8 cellular contexts compared by ENCODE assay signal in the genomic region with DNA sequence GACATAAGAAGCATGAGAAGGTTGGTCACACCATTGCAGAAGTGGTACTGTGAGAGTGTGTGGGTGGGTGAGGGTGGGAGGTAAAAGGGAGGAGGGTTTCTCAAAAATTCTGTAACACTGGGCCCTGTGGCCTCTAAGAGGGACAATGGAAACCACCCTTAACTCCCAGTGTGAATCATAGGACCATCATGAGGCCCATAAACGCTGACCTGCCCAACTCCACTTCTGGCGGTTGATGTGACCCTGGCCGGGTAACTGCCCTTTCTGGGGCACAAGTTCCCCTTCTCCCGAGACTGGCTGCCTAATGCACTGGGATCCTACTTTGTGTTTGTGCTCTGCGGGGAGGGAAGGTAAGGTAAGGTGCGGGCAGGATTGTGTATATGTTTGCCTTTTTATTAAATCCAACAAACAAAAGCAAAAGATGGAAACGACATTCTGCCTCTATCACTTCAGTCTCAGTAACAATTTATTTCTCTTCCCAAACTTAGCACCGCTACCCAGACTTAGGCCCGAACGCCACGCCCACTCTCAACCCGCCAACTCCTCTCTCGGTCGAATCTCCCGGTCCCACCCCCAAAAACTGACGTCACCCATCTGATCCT. TPM values are rescaled to one million over a fixed set of nuclear protein-coding genes. Genes with fewer than 3 reads are reported as not detected.
A peak's percentile ranks its signal among the peaks of the same experiment; 100 is the strongest.
DNase-seq lines count a peak whose midpoint lies in the region; ATAC-seq, FAIRE-seq and TF ChIP-seq lines count a peak whose summit lies in the region.

No MANE protein-coding gene starts in this region.

- peak; percentile 69 for ATAC-seq in HG02981 (IDR thresholded peaks at IDR 0.05; ENCODE audit: unreplicated experiment)

- intact Hi-C loops in mammary epithelial cell (cut with micrococcal nuclease), result no loop called here

- H3K9me3 ChIP-seq in mammary epithelial cell (replicated peaks; ENCODE audit: insufficient read depth, low read length), result no peaks in the 10 kb centered on the region
- no peaks in the 10 kb centered on the region for H3K9me3 ChIP-seq in keratinocyte (ENCODE audit: control insufficient read depth, low read depth, low read length)

- TF ChIP-seq CTCF in mammary epithelial cell (conservative IDR thresholded peaks at IDR 0.05 in 1 of 2, IDR thresholded peaks at IDR 0.05 in 1 of 2; ENCODE audit: extremely low read depth in 1 of 2, insufficient read depth in 1 of 2, low read depth in 1 of 2, low read length in 2 of 2) (no peak), keratinocyte (optimal IDR thresholded peaks at IDR 0.05 in 1 of 3, IDR thresholded peaks at IDR 0.05 in 1 of 3, conservative IDR thresholded peaks at IDR 0.05 in 1 of 3; ENCODE audit: extremely low read depth in 1 of 3, insufficient read depth in 2 of 3, low read length in 3 of 3) (no peak)

- H3K27me3 ChIP-seq in mammary epithelial cell (ENCODE audit: insufficient read depth, low read length), result no peaks in the 10 kb centered on the region
- H3K27me3 ChIP-seq in keratinocyte (ENCODE audit: control insufficient read depth, extremely low read depth, insufficient read depth, low read length), result no peaks in the 10 kb centered on the region

- H4K20me1 ChIP-seq in mammary epithelial cell (ENCODE audit: insufficient read depth, low read length) (no peaks in the 10 kb centered on the region), keratinocyte (ENCODE audit: control insufficient read depth, extremely low read depth, insufficient read depth, low read length) (no peaks in the 10 kb centered on the region)

- H3K4me1 ChIP-seq in mammary epithelial cell (ENCODE audit: insufficient read depth, low read length) (peaks cover 30% of the 10 kb centered on the region), keratinocyte (ENCODE audit: control insufficient read depth, extremely low read depth, insufficient read depth, low read length) (peaks cover 23% of the 10 kb centered on the region)

- peak; percentile 59 for FAIRE-seq in keratinocyte (lab: Jason Lieb, UNC)

- peak; percentile 74 to 82 for DNase-seq in activated CD8-positive, alpha-beta memory T cell treated with anti-CD3 and anti-CD28 coated beads for 4 hours (ENCODE audit: low read depth in 2 of 2)
- DNase-seq in activated CD8-positive, alpha-beta memory T cell treated with anti-CD3 and anti-CD28 coated beads for 24 hours, result no peak
- peak; percentile 84 to 89 for DNase-seq in NCI-H2081 (lab: John Stamatoyannopoulos, UW)
- peak; percentile 76 for DNase-seq in T-helper 9 cell
- DNase-seq in mammary epithelial cell, result peak; percentile 47
- DNase-seq in keratinocyte (ENCODE audit: low read depth, low spot score), result no peak
- DNase-seq in stimulated activated CD4-positive, alpha-beta T cell treated with anti-CD3 and anti-CD28 coated beads, Interleukin-12 subunit alpha, Interleukin-12 subunit beta, amount 100 ng/mL, for 48 hours (ENCODE audit: low read depth in 2 of 3, low spot score in 1 of 3), result peak; percentile 86 to 91 (median 88)

- H3K4me2 ChIP-seq in mammary epithelial cell (ENCODE audit: insufficient read depth, low read depth, low read length) (peak overlapping the region; percentile 91), keratinocyte (ENCODE audit: control insufficient read depth, extremely low read depth, insufficient read depth, low read depth, low read length) (peak overlapping the region; percentile 98)

- TSS peak; percentile 47 for BruUV-seq in mammary epithelial cell (replicated peaks; lab: Mats Ljungman, UMichigan)

- peak overlapping the region; percentile 83 to 94 (median 83) for H3K4me3 ChIP-seq in mammary epithelial cell (replicated peaks in 1 of 3; ENCODE audit: insufficient read depth in 1 of 3, low read depth in 2 of 3, low read length in 3 of 3)
- H3K4me3 ChIP-seq in keratinocyte (ENCODE audit: control insufficient read depth in 2 of 3, extremely low read depth in 1 of 3, insufficient read depth in 2 of 3, low read depth in 1 of 3, low read length in 3 of 3), result peak overlapping the region; percentile 79 to 96 (median 93)

- CTCF ChIA-PET in mammary epithelial cell (lab: Charles Lee; ENCODE audit: low non-redundant PET), result no interaction called here

- H3K36me3 ChIP-seq in mammary epithelial cell (ENCODE audit: insufficient read depth, low read length), result peaks cover 15% of the 10 kb centered on the region
- peaks cover 14 to 20% of the 10 kb centered on the region in 2 experiments for H3K36me3 ChIP-seq in keratinocyte (ENCODE audit: control insufficient read depth in 2 of 2, extremely low read depth in 1 of 2, insufficient read depth in 2 of 2, low read length in 2 of 2)

- in situ Hi-C loops in mammary epithelial cell (cut with MboI; ENCODE audit: low sequenced_read_pairs in 2 of 2), result no loop called here

- H3K9ac ChIP-seq in mammary epithelial cell (ENCODE audit: insufficient read depth, low read length) (peak overlapping the region; percentile 92), keratinocyte (ENCODE audit: control insufficient read depth, extremely low read depth, insufficient read depth, low read length) (peak overlapping the region; percentile 98)

- peaks cover 59% of the 10 kb centered on the region for H3K79me2 ChIP-seq in mammary epithelial cell (ENCODE audit: insufficient read depth, low read length)
- peaks cover 52% of the 10 kb centered on the region for H3K79me2 ChIP-seq in keratinocyte (ENCODE audit: control insufficient read depth, insufficient read depth, low read length)

- H3K9me1 ChIP-seq in keratinocyte (ENCODE audit: control insufficient read depth, extremely low read depth, insufficient read depth, low read length), result no peaks in the 10 kb centered on the region

- H2AFZ ChIP-seq in mammary epithelial cell (ENCODE audit: low read depth, low read length) (peak overlapping the region; percentile 98), keratinocyte (ENCODE audit: control insufficient read depth, low read length) (peak overlapping the region; percentile 98)

- dilution Hi-C loops in mammary epithelial cell (cut with HindIII; ENCODE audit: low sequenced_read_pairs), result no loop called here
- dilution Hi-C loops in keratinocyte (cut with MboI; ENCODE audit: extremely low pct_ligation_motif_present, low sequenced_read_pairs), result no loop called here

- H3K27ac ChIP-seq in mammary epithelial cell (ENCODE audit: insufficient read depth, low read depth, low read length) (peak overlapping the region; percentile 94), keratinocyte (ENCODE audit: control insufficient read depth, insufficient read depth, low read length) (peak overlapping the region; percentile 94)

- 3% methylated on average over 13 of the region's 16 CpGs for WGBS in mammary epithelial cell (ENCODE audit: low coverage, missing lambda C conversion rate)

RNA-seq across cellular contexts. Expression of a gene that starts 0.5 kb away (rescaled TPM):
- total RNA-seq in mammary epithelial cell, result 10 to 100 TPM in 1 of 2 donors, 1 to 10 TPM in 1; 7.7 to 28.7 TPM
- polyA plus RNA-seq in mammary epithelial cell (29.6 TPM), keratinocyte (24.3 to 25.5 TPM (median 24.5 TPM) in 3 replicates)
- polyA minus RNA-seq in mammary epithelial cell (27.4 TPM), keratinocyte (18.9 to 42.7 TPM (median 23.0 TPM) in 3 replicates)
- 4.7 TPM for polyA plus RNA-seq in keratinocyte (2011; ENCODE audit: low read depth)
- polyA plus RNA-seq in keratinocyte (2011; cell fraction: cytosol; rRNA removed), result 14.9 and 17.4 TPM in 2 replicates
- polyA plus RNA-seq in keratinocyte (2011; cell fraction: nucleus; rRNA removed), result 25.0 and 25.7 TPM in 2 replicates
- polyA plus RNA-seq in keratinocyte (2012; ENCODE audit: low replicate concordance), result 20.5 and 24.2 TPM in 2 replicates
- 13.6 TPM for polyA minus RNA-seq in keratinocyte (2011; cell fraction: cytosol; rRNA and poly(A)+ RNA removed)
- polyA minus RNA-seq in keratinocyte (2011; cell fraction: nucleus; rRNA and poly(A)+ RNA removed), result 9.8 and 12.8 TPM in 2 replicates

RNA-seq across cellular contexts. Expression of a gene that starts 1.0 kb away (rescaled TPM):
- 1 to 10 TPM; 6.8 to 8.2 TPM for total RNA-seq in mammary epithelial cell
- polyA plus RNA-seq in mammary epithelial cell (4.4 TPM), keratinocyte (5.4 to 7.7 TPM (median 6.5 TPM) in 3 replicates)
- polyA minus RNA-seq in mammary epithelial cell (0.21 TPM), keratinocyte (5.3 to 11.1 TPM (median 9.7 TPM) in 3 replicates)
- polyA plus RNA-seq in keratinocyte (2011; ENCODE audit: low read depth), result 1.0 TPM
- polyA plus RNA-seq in keratinocyte (2011; cell fraction: cytosol; rRNA removed), result 5.2 and 8.8 TPM in 2 replicates
- polyA plus RNA-seq in keratinocyte (2011; cell fraction: nucleus; rRNA removed), result 5.4 and 6.5 TPM in 2 replicates
- polyA plus RNA-seq in keratinocyte (2012; ENCODE audit: low replicate concordance), result 3.5 and 4.8 TPM in 2 replicates
- polyA minus RNA-seq in keratinocyte (2011; cell fraction: cytosol; rRNA and poly(A)+ RNA removed), result 3.3 TPM
- polyA minus RNA-seq in keratinocyte (2011; cell fraction: nucleus; rRNA and poly(A)+ RNA removed), result 2.1 and 2.6 TPM in 2 replicates

RNA-seq across cellular contexts. Expression of a gene that starts 4.5 kb away (rescaled TPM):
- total RNA-seq in mammary epithelial cell, result 10 to 100 TPM in 1 of 2 donors, 1 to 10 TPM in 1; 6.2 to 42.1 TPM
- polyA plus RNA-seq in mammary epithelial cell, result 27.4 TPM
- polyA minus RNA-seq in mammary epithelial cell, result 16.0 TPM
- polyA plus RNA-seq in keratinocyte, result 19.0 to 40.5 TPM (median 33.6 TPM) in 3 replicates
- 2.2 TPM for polyA plus RNA-seq in keratinocyte (2011; ENCODE audit: low read depth)
- 19.7 and 19.8 TPM in 2 replicates for polyA plus RNA-seq in keratinocyte (2011; cell fraction: cytosol; rRNA removed)
- 43.4 and 50.3 TPM in 2 replicates for polyA plus RNA-seq in keratinocyte (2011; cell fraction: nucleus; rRNA removed)
- 5.4 and 33.7 TPM in 2 replicates for polyA plus RNA-seq in keratinocyte (2012; ENCODE audit: low replicate concordance)
- 14.0 to 33.1 TPM (median 26.7 TPM) in 3 replicates for polyA minus RNA-seq in keratinocyte
- 30.1 TPM for polyA minus RNA-seq in keratinocyte (2011; cell fraction: cytosol; rRNA and poly(A)+ RNA removed)
- polyA minus RNA-seq in keratinocyte (2011; cell fraction: nucleus; rRNA and poly(A)+ RNA removed), result 13.7 and 14.6 TPM in 2 replicates

RNA-seq across cellular contexts. Expression of a gene that starts 11.2 kb away (rescaled TPM):
- total RNA-seq in mammary epithelial cell, result 10 to 100 TPM; 11.8 to 27.0 TPM
- polyA plus RNA-seq in mammary epithelial cell (23.8 TPM), keratinocyte (20.4 to 30.5 TPM (median 21.0 TPM) in 3 replicates)
- polyA minus RNA-seq in mammary epithelial cell (34.6 TPM), keratinocyte (4.7 to 7.1 TPM (median 5.6 TPM) in 3 replicates)
- polyA plus RNA-seq in keratinocyte (2011; ENCODE audit: low read depth), result 21.3 TPM
- 12.9 and 16.0 TPM in 2 replicates for polyA plus RNA-seq in keratinocyte (2011; cell fraction: cytosol; rRNA removed)
- 19.2 and 21.7 TPM in 2 replicates for polyA plus RNA-seq in keratinocyte (2011; cell fraction: nucleus; rRNA removed)
- polyA plus RNA-seq in keratinocyte (2012; ENCODE audit: low replicate concordance), result 26.7 and 28.8 TPM in 2 replicates
- polyA minus RNA-seq in keratinocyte (2011; cell fraction: cytosol; rRNA and poly(A)+ RNA removed), result 11.1 TPM
- polyA minus RNA-seq in keratinocyte (2011; cell fraction: nucleus; rRNA and poly(A)+ RNA removed), result 4.6 and 4.7 TPM in 2 replicates

RNA-seq across cellular contexts. Expression of a gene that starts 16.5 kb away (rescaled TPM):
- total RNA-seq in mammary epithelial cell, result 10 to 100 TPM in 1 of 2 donors, 1 to 10 TPM in 1; 6.0 to 18.8 TPM
- polyA plus RNA-seq in mammary epithelial cell (13.8 TPM), keratinocyte (10.9 to 17.0 TPM (median 12.4 TPM) in 3 replicates)
- polyA minus RNA-seq in mammary epithelial cell (4.8 TPM), keratinocyte (13.7 to 27.7 TPM (median 18.3 TPM) in 3 replicates)
- polyA plus RNA-seq in keratinocyte (2011; ENCODE audit: low read depth), result 4.9 TPM
- polyA plus RNA-seq in keratinocyte (2011; cell fraction: cytosol; rRNA removed), result 9.6 and 13.5 TPM in 2 replicates
- 16.9 and 17.9 TPM in 2 replicates for polyA plus RNA-seq in keratinocyte (2011; cell fraction: nucleus; rRNA removed)
- 13.6 and 14.4 TPM in 2 replicates for polyA plus RNA-seq in keratinocyte (2012; ENCODE audit: low replicate concordance)
- polyA minus RNA-seq in keratinocyte (2011; cell fraction: cytosol; rRNA and poly(A)+ RNA removed), result 20.9 TPM
- 4.5 and 8.8 TPM in 2 replicates for polyA minus RNA-seq in keratinocyte (2011; cell fraction: nucleus; rRNA and poly(A)+ RNA removed)

Comparison
In these comparisons a context has a peak if more than half of its experiments do, and no peak if none do; other contexts are left out.
1. DNase-seq: peak in activated CD8-positive, alpha-beta memory T cell treated with anti-CD3 and anti-CD28 coated beads for 4 hours (2 of 2), NCI-H2081 (2 of 2), T-helper 9 cell (single experiment), mammary epithelial cell (single experiment) and stimulated activated CD4-positive, alpha-beta T cell treated with anti-CD3 and anti-CD28 coated beads, Interleukin-12 subunit alpha, Interleukin-12 subunit beta, amount 100 ng/mL, for 48 hours (3 of 3); none in activated CD8-positive, alpha-beta memory T cell treated with anti-CD3 and anti-CD28 coated beads for 24 hours (single experiment) and keratinocyte (single experiment).